ENCODE assay signal across 24 cellular contexts in genomic region chr9:6833518-6834192, GRCh38.
DNase-seq lines count a peak whose midpoint lies in the region; ATAC-seq and TF ChIP-seq lines count a peak whose summit lies in the region.
"Had no signal": no experiment of that assay in that cellular context is flagged by ENCODE, and none has a peak within 500 bp of the region (broad histone marks: within the 10 kb centered on the region; RNA-seq: fewer than 3 reads in every experiment).

No MANE protein-coding gene starts in this region.

- no peaks in the 10 kb centered on the region for H3K9me3 ChIP-seq in fibroblast of lung (ENCODE audit: control insufficient read depth, insufficient read depth, low read depth, low read length)
- H3K9me3 ChIP-seq in CD8-positive, alpha-beta T cell (ENCODE audit: low read length) = no peaks in the 10 kb centered on the region

- H3K27ac ChIP-seq in fibroblast of lung (ENCODE audit: insufficient read depth, low read length) = no peak overlapping the region
- no peak overlapping the region for H3K27ac ChIP-seq in CD8-positive, alpha-beta T cell (ENCODE audit: low read depth, low read length)
- H3K27ac ChIP-seq: 22Rv1, BLaER1, psoas muscle had no signal

- ATAC-seq in WTC11 = no peak
- no peak for ATAC-seq in activated CD8-positive, alpha-beta memory T cell treated with anti-CD3 and anti-CD28 coated beads, Interleukin-2, amount 10 ng/mL, durations not matched to agents 7 days and 5 days
- ATAC-seq in CD8-positive, alpha-beta T cell = no peak
- ATAC-seq: GM12878, left lobe of liver had no signal

- H3K27ac Mint-ChIP-seq in activated CD4-positive, alpha-beta memory T cell treated with anti-CD3 and anti-CD28 coated beads for 36 hours = peak overlapping the region; percentile 23
- no peak overlapping the region for H3K27ac Mint-ChIP-seq in activated CD4-positive, alpha-beta memory T cell treated with anti-CD3 and anti-CD28 coated beads, Interleukin-2, amount 10 ng/mL, durations not matched to agents 7 days and 5 days
- peak overlapping the region; percentile 63 for H3K27ac Mint-ChIP-seq in WTC11
- H3K27ac Mint-ChIP-seq in activated naive CD4-positive, alpha-beta T cell treated with anti-CD3 and anti-CD28 coated beads for 36 hours = no peak overlapping the region
- no peak overlapping the region for H3K27ac Mint-ChIP-seq in activated CD8-positive, alpha-beta memory T cell treated with anti-CD3 and anti-CD28 coated beads, Interleukin-2, amount 10 ng/mL, durations not matched to agents 7 days and 5 days
- H3K27ac Mint-ChIP-seq in CD8-positive, alpha-beta T cell = no peak overlapping the region
- H3K27ac Mint-ChIP-seq: nephron progenitor cell had no signal

- no peaks in the 10 kb centered on the region for H4K20me1 ChIP-seq in fibroblast of lung (ENCODE audit: control insufficient read depth, extremely low read depth, insufficient read depth, low read length)
- H4K20me1 ChIP-seq: BLaER1 had no signal

- TF ChIP-seq CTCF in WTC11 (IDR thresholded peaks at IDR 0.05) (no peak), fibroblast of lung (conservative IDR thresholded peaks at IDR 0.05 in 1 of 2, IDR thresholded peaks at IDR 0.05 in 1 of 2; ENCODE audit: low read depth in 1 of 2, low read length in 2 of 2) (no peak)
- no peak for TF ChIP-seq CTCF in CD8-positive, alpha-beta T cell (IDR thresholded peaks at IDR 0.05)

- H3K4me1 ChIP-seq in fibroblast of lung (ENCODE audit: control insufficient read depth, extremely low read depth, insufficient read depth, low read length) = no peaks in the 10 kb centered on the region
- H3K4me1 ChIP-seq in CD8-positive, alpha-beta T cell (ENCODE audit: insufficient read depth, low read length) = no peaks in the 10 kb centered on the region
- H3K4me1 ChIP-seq: BLaER1, psoas muscle had no signal

- H3K9me3 Mint-ChIP-seq in activated CD4-positive, alpha-beta memory T cell treated with anti-CD3 and anti-CD28 coated beads for 36 hours = no peaks in the 10 kb centered on the region
- no peaks in the 10 kb centered on the region for H3K9me3 Mint-ChIP-seq in activated CD4-positive, alpha-beta memory T cell treated with anti-CD3 and anti-CD28 coated beads, Interleukin-2, amount 10 ng/mL, durations not matched to agents 7 days and 5 days
- H3K9me3 Mint-ChIP-seq in WTC11 = peaks cover 26% of the 10 kb centered on the region
- peaks cover 8% of the 10 kb centered on the region for H3K9me3 Mint-ChIP-seq in activated naive CD4-positive, alpha-beta T cell treated with anti-CD3 and anti-CD28 coated beads for 36 hours
- H3K9me3 Mint-ChIP-seq in activated CD8-positive, alpha-beta memory T cell treated with anti-CD3 and anti-CD28 coated beads, Interleukin-2, amount 10 ng/mL, durations not matched to agents 7 days and 5 days (ENCODE audit: low read depth) = peaks cover 7% of the 10 kb centered on the region
- peaks cover 7% of the 10 kb centered on the region for H3K9me3 Mint-ChIP-seq in CD8-positive, alpha-beta T cell

- CTCF ChIA-PET in activated CD4-positive, alpha-beta memory T cell treated with anti-CD3 and anti-CD28 coated beads for 36 hours (lab: Charles Lee) = no interaction called here
- CTCF ChIA-PET in activated CD4-positive, alpha-beta memory T cell treated with anti-CD3 and anti-CD28 coated beads, Interleukin-2, amount 10 ng/mL, durations not matched to agents 7 days and 5 days (lab: Charles Lee) = no interaction called here
- CTCF ChIA-PET in WTC11 (lab: Charles Lee) = interaction anchor here (1.0 kb wide), 1 partner anchor 13 kb away, joined by 3 read pairs; no protein-coding TSS in a partner anchor
- CTCF ChIA-PET in activated naive CD4-positive, alpha-beta T cell treated with anti-CD3 and anti-CD28 coated beads for 36 hours (lab: Charles Lee) = no interaction called here
- CTCF ChIA-PET in activated CD8-positive, alpha-beta memory T cell treated with anti-CD3 and anti-CD28 coated beads, Interleukin-2, amount 10 ng/mL, durations not matched to agents 7 days and 5 days (lab: Charles Lee) = no interaction called here
- CTCF ChIA-PET in CD8-positive, alpha-beta T cell (lab: Charles Lee) = no interaction called here

- H3K4me3 ChIP-seq in fibroblast of lung (replicated peaks in 1 of 4; ENCODE audit: control extremely low read depth in 1 of 4, insufficient read depth in 1 of 4, low read depth in 3 of 4, low read length in 4 of 4) = no peak overlapping the region
- no peak overlapping the region for H3K4me3 ChIP-seq in skeletal muscle cell (ENCODE audit: low read depth, low read length)
- no peak overlapping the region for H3K4me3 ChIP-seq in CD8-positive, alpha-beta T cell (ENCODE audit: low read depth, low read length)
- H3K4me3 ChIP-seq: BLaER1, GM12878, psoas muscle had no signal

- H2AFZ ChIP-seq in fibroblast of lung (ENCODE audit: low read length) = no peak overlapping the region

- DNase-seq in activated CD4-positive, alpha-beta memory T cell treated with anti-CD3 and anti-CD28 coated beads for 36 hours = no peak
- DNase-seq in activated CD4-positive, alpha-beta memory T cell treated with anti-CD3 and anti-CD28 coated beads, Interleukin-2, amount 10 ng/mL, durations not matched to agents 7 days and 5 days = no peak
- DNase-seq in WTC11 (ENCODE audit: low spot score) (no peak), fibroblast of lung (ENCODE audit: low read depth in 2 of 2) (peak; percentile 34 to 48), skeletal muscle cell (ENCODE audit: low read depth) (peak; percentile 16)
- no peak for DNase-seq in activated naive CD4-positive, alpha-beta T cell treated with anti-CD3 and anti-CD28 coated beads for 36 hours
- no peak for DNase-seq in activated CD8-positive, alpha-beta memory T cell treated with anti-CD3 and anti-CD28 coated beads, Interleukin-2, amount 10 ng/mL, durations not matched to agents 7 days and 5 days
- no peak for DNase-seq in CD8-positive, alpha-beta T cell
- DNase-seq: activated CD4-positive, alpha-beta T cell treated with anti-CD3 and anti-CD28 coated beads, Interleukin-2, amount 50 U/mL, for 1 hour; activated gamma-delta T cell treated with Interleukin-2 at 50 U/mL for 16 hours; anterior cingulate cortex; cortex of kidney; GF-D8; glutamatergic neuron; MM.1S; NCI-H2029 treated with DMSO at 0.1 percent for 48 hours; NCI-H510A treated with DMSO at 0.1 percent for 48 hours; nephron progenitor cell; psoas muscle; SHP77 had no signal

- POLR2A ChIA-PET in activated CD4-positive, alpha-beta memory T cell treated with anti-CD3 and anti-CD28 coated beads for 36 hours (lab: Charles Lee) = no interaction called here
- POLR2A ChIA-PET in activated CD4-positive, alpha-beta memory T cell treated with anti-CD3 and anti-CD28 coated beads, Interleukin-2, amount 10 ng/mL, durations not matched to agents 7 days and 5 days (lab: Charles Lee) = no interaction called here
- POLR2A ChIA-PET in WTC11 (lab: Charles Lee) = no interaction called here
- POLR2A ChIA-PET in CD8-positive, alpha-beta T cell (lab: Charles Lee) = no interaction called here

- H3K79me2 ChIP-seq in fibroblast of lung (ENCODE audit: control insufficient read depth, insufficient read depth, low read length) = no peaks in the 10 kb centered on the region

- H3K9ac ChIP-seq in fibroblast of lung (ENCODE audit: insufficient read depth, low read length) = no peak overlapping the region
- H3K9ac ChIP-seq: BLaER1 had no signal

- no peaks in the 10 kb centered on the region for H3K27me3 ChIP-seq in fibroblast of lung (ENCODE audit: control insufficient read depth, insufficient read depth, low read length)
- no peaks in the 10 kb centered on the region for H3K27me3 ChIP-seq in CD8-positive, alpha-beta T cell (ENCODE audit: insufficient read depth, low read length)
- H3K27me3 ChIP-seq: BLaER1 had no signal

- peaks cover 6% of the 10 kb centered on the region for H3K36me3 ChIP-seq in fibroblast of lung (ENCODE audit: control insufficient read depth, insufficient read depth, low read length)
- H3K36me3 ChIP-seq in CD8-positive, alpha-beta T cell (ENCODE audit: insufficient read depth, low read length) = peaks cover 8% of the 10 kb centered on the region

- H3K4me2 ChIP-seq in fibroblast of lung (ENCODE audit: extremely low read depth, insufficient read depth, low read length) = no peak overlapping the region
- H3K4me2 ChIP-seq: BLaER1 had no signal

- peaks cover 50% of the 10 kb centered on the region for H3K36me3 Mint-ChIP-seq in activated CD4-positive, alpha-beta memory T cell treated with anti-CD3 and anti-CD28 coated beads for 36 hours
- H3K36me3 Mint-ChIP-seq in activated CD4-positive, alpha-beta memory T cell treated with anti-CD3 and anti-CD28 coated beads, Interleukin-2, amount 10 ng/mL, durations not matched to agents 7 days and 5 days (ENCODE audit: low read depth) = peaks cover 43% of the 10 kb centered on the region
- peaks cover 50% of the 10 kb centered on the region for H3K36me3 Mint-ChIP-seq in WTC11
- H3K36me3 Mint-ChIP-seq in activated naive CD4-positive, alpha-beta T cell treated with anti-CD3 and anti-CD28 coated beads for 36 hours (ENCODE audit: low read depth) = peaks cover 56% of the 10 kb centered on the region
- H3K36me3 Mint-ChIP-seq in activated CD8-positive, alpha-beta memory T cell treated with anti-CD3 and anti-CD28 coated beads, Interleukin-2, amount 10 ng/mL, durations not matched to agents 7 days and 5 days = peaks cover 38% of the 10 kb centered on the region
- H3K36me3 Mint-ChIP-seq in CD8-positive, alpha-beta T cell = peaks cover 67% of the 10 kb centered on the region

- no peak overlapping the region for H3K4me3 Mint-ChIP-seq in activated CD4-positive, alpha-beta memory T cell treated with anti-CD3 and anti-CD28 coated beads for 36 hours
- no peak overlapping the region for H3K4me3 Mint-ChIP-seq in activated CD4-positive, alpha-beta memory T cell treated with anti-CD3 and anti-CD28 coated beads, Interleukin-2, amount 10 ng/mL, durations not matched to agents 7 days and 5 days
- H3K4me3 Mint-ChIP-seq in WTC11 = no peak overlapping the region
- H3K4me3 Mint-ChIP-seq in activated naive CD4-positive, alpha-beta T cell treated with anti-CD3 and anti-CD28 coated beads for 36 hours = no peak overlapping the region
- H3K4me3 Mint-ChIP-seq in activated CD8-positive, alpha-beta memory T cell treated with anti-CD3 and anti-CD28 coated beads, Interleukin-2, amount 10 ng/mL, durations not matched to agents 7 days and 5 days = no peak overlapping the region
- no peak overlapping the region for H3K4me3 Mint-ChIP-seq in CD8-positive, alpha-beta T cell
- H3K4me3 Mint-ChIP-seq: nephron progenitor cell had no signal

- intact Hi-C loops in activated CD4-positive, alpha-beta memory T cell treated with anti-CD3 and anti-CD28 coated beads for 36 hours (cut with micrococcal nuclease) = no loop called here
- intact Hi-C loops in activated naive CD4-positive, alpha-beta T cell treated with anti-CD3 and anti-CD28 coated beads for 36 hours (cut with micrococcal nuclease) = no loop called here
- intact Hi-C loops in CD8-positive, alpha-beta T cell (cut with DNase I, micrococcal nuclease) = no loop called here

- no peaks in the 10 kb centered on the region for H3K27me3 Mint-ChIP-seq in activated CD4-positive, alpha-beta memory T cell treated with anti-CD3 and anti-CD28 coated beads for 36 hours
- H3K27me3 Mint-ChIP-seq in activated CD4-positive, alpha-beta memory T cell treated with anti-CD3 and anti-CD28 coated beads, Interleukin-2, amount 10 ng/mL, durations not matched to agents 7 days and 5 days = no peaks in the 10 kb centered on the region
- H3K27me3 Mint-ChIP-seq in WTC11 (ENCODE audit: low read depth) = no peaks in the 10 kb centered on the region
- H3K27me3 Mint-ChIP-seq in activated naive CD4-positive, alpha-beta T cell treated with anti-CD3 and anti-CD28 coated beads for 36 hours (ENCODE audit: low read depth) = no peaks in the 10 kb centered on the region
- H3K27me3 Mint-ChIP-seq in activated CD8-positive, alpha-beta memory T cell treated with anti-CD3 and anti-CD28 coated beads, Interleukin-2, amount 10 ng/mL, durations not matched to agents 7 days and 5 days = no peaks in the 10 kb centered on the region
- no peaks in the 10 kb centered on the region for H3K27me3 Mint-ChIP-seq in CD8-positive, alpha-beta T cell (ENCODE audit: low read depth)

- peaks cover 3% of the 10 kb centered on the region for H3K4me1 Mint-ChIP-seq in activated CD4-positive, alpha-beta memory T cell treated with anti-CD3 and anti-CD28 coated beads for 36 hours (ENCODE audit: low read depth)
- H3K4me1 Mint-ChIP-seq in activated CD4-positive, alpha-beta memory T cell treated with anti-CD3 and anti-CD28 coated beads, Interleukin-2, amount 10 ng/mL, durations not matched to agents 7 days and 5 days = no peaks in the 10 kb centered on the region
- peaks cover 2% of the 10 kb centered on the region; the same call in 1 of the 2 replicates for H3K4me1 Mint-ChIP-seq in WTC11
- H3K4me1 Mint-ChIP-seq in activated naive CD4-positive, alpha-beta T cell treated with anti-CD3 and anti-CD28 coated beads for 36 hours (ENCODE audit: low read depth) = no peaks in the 10 kb centered on the region
- H3K4me1 Mint-ChIP-seq in activated CD8-positive, alpha-beta memory T cell treated with anti-CD3 and anti-CD28 coated beads, Interleukin-2, amount 10 ng/mL, durations not matched to agents 7 days and 5 days = no peaks in the 10 kb centered on the region
- no peaks in the 10 kb centered on the region for H3K4me1 Mint-ChIP-seq in CD8-positive, alpha-beta T cell (ENCODE audit: low read depth)
- H3K4me1 Mint-ChIP-seq: nephron progenitor cell had no signal

Comparison
In these comparisons a context has a peak if more than half of its experiments do, and no peak if none do; other contexts are left out.
1. H3K27ac Mint-ChIP-seq: peak in activated CD4-positive, alpha-beta memory T cell treated with anti-CD3 and anti-CD28 coated beads for 36 hours (single experiment) and WTC11 (single experiment); none in activated CD4-positive, alpha-beta memory T cell treated with anti-CD3 and anti-CD28 coated beads, Interleukin-2, amount 10 ng/mL, durations not matched to agents 7 days and 5 days (single experiment), activated naive CD4-positive, alpha-beta T cell treated with anti-CD3 and anti-CD28 coated beads for 36 hours (single experiment), activated CD8-positive, alpha-beta memory T cell treated with anti-CD3 and anti-CD28 coated beads, Interleukin-2, amount 10 ng/mL, durations not matched to agents 7 days and 5 days (single experiment) and CD8-positive, alpha-beta T cell (single experiment).
2. DNase-seq: peak in fibroblast of lung (2 of 2) and skeletal muscle cell (single experiment); none in activated CD4-positive, alpha-beta memory T cell treated with anti-CD3 and anti-CD28 coated beads for 36 hours (single experiment), activated CD4-positive, alpha-beta memory T cell treated with anti-CD3 and anti-CD28 coated beads, Interleukin-2, amount 10 ng/mL, durations not matched to agents 7 days and 5 days (single experiment), WTC11 (single experiment), activated naive CD4-positive, alpha-beta T cell treated with anti-CD3 and anti-CD28 coated beads for 36 hours (single experiment), activated CD8-positive, alpha-beta memory T cell treated with anti-CD3 and anti-CD28 coated beads, Interleukin-2, amount 10 ng/mL, durations not matched to agents 7 days and 5 days (single experiment) and CD8-positive, alpha-beta T cell (0 of 7).